8 cellular contexts compared by ENCODE assay signal in genomic region chr5:74316064-74316586, GRCh38.
DNase-seq lines count a peak whose midpoint lies in the region; ATAC-seq and TF ChIP-seq lines count a peak whose summit lies in the region.

No MANE protein-coding gene starts in this region.

- peaks cover 10% of the 10 kb centered on the region for H3K4me1 Mint-ChIP-seq in activated T-helper 17 cell treated with anti-CD3 and anti-CD28 coated beads, Interleukin-2, amount 50 U/mL, for 72 hours

- peak overlapping the region; percentile 13 to 57 for H3K27ac ChIP-seq in left lung
- H3K27ac ChIP-seq in spleen, result no peak overlapping the region

- ATAC-seq in HG03342 (IDR thresholded peaks at IDR 0.05; ENCODE audit: unreplicated experiment) (peak; percentile 60), left lung (peak; percentile 84), GM18867 (IDR thresholded peaks at IDR 0.05; ENCODE audit: unreplicated experiment) (no peak)
- ATAC-seq in activated T-helper 17 cell treated with anti-CD3 and anti-CD28 coated beads, Interleukin-2, amount 50 U/mL, for 72 hours (replicated peaks), result peak; percentile 77

- no peak for TF ChIP-seq POLR2A in spleen (IDR thresholded peaks at IDR 0.05)

- H3K9me3 ChIP-seq in left lung (no peaks in the 10 kb centered on the region), spleen (no peaks in the 10 kb centered on the region)

- no peaks in the 10 kb centered on the region for H3K9me3 Mint-ChIP-seq in activated T-helper 17 cell treated with anti-CD3 and anti-CD28 coated beads, Interleukin-2, amount 50 U/mL, for 72 hours

- peak overlapping the region; percentile 23 for H3K27ac Mint-ChIP-seq in activated T-helper 17 cell treated with anti-CD3 and anti-CD28 coated beads, Interleukin-2, amount 50 U/mL, for 72 hours

- no peak overlapping the region for H3K4me3 Mint-ChIP-seq in activated T-helper 17 cell treated with anti-CD3 and anti-CD28 coated beads, Interleukin-2, amount 50 U/mL, for 72 hours

- 45 to 57% (median 56%) methylated on average over 3 of the region's 3 CpGs for WGBS in spleen, 5 donors

- H3K27me3 Mint-ChIP-seq in activated T-helper 17 cell treated with anti-CD3 and anti-CD28 coated beads, Interleukin-2, amount 50 U/mL, for 72 hours, result peaks cover 16% of the 10 kb centered on the region

- H3K36me3 ChIP-seq in left lung (no peaks in the 10 kb centered on the region), spleen (no peaks in the 10 kb centered on the region)

- DNase-seq in NCI-H187 (lab: John Stamatoyannopoulos, UW), result peak; percentile 30 to 34
- no peak for DNase-seq in NCI-H187 treated with DMSO at 0.1 percent for 48 hours (lab: John Stamatoyannopoulos, UW)
- DNase-seq in left lung, result peak in 1 of 2 donors; percentile 54
- DNase-seq in cerebellar cortex (ENCODE audit: low spot score), result no peak
- DNase-seq in spleen, result no peak

- H3K4me1 ChIP-seq in left lung (peaks cover 2 to 5% of the 10 kb centered on the region in 2 donors), spleen (no peaks in the 10 kb centered on the region)

- intact Hi-C loops in left lung (cut with DNase I), result no loop called here
- intact Hi-C loops in spleen (cut with DNase I; ENCODE audit: low total_unique reads), result no loop called here

- TF ChIP-seq CTCF in left lung (IDR thresholded peaks at IDR 0.05), result no peak
- no peak for TF ChIP-seq CTCF in spleen (IDR thresholded peaks at IDR 0.05 in 8 of 11, conservative IDR thresholded peaks at IDR 0.05 in 3 of 11)

- H3K4me3 ChIP-seq in left lung (no peak overlapping the region), spleen (no peak overlapping the region)

- no peaks in the 10 kb centered on the region for H3K36me3 Mint-ChIP-seq in activated T-helper 17 cell treated with anti-CD3 and anti-CD28 coated beads, Interleukin-2, amount 50 U/mL, for 72 hours (ENCODE audit: low read depth)

- no peaks in the 10 kb centered on the region for H3K27me3 ChIP-seq in left lung
- no peaks in the 10 kb centered on the region for H3K27me3 ChIP-seq in spleen (replicated peaks in 1 of 7)

Comparison
In these comparisons a context has a peak if more than half of its experiments do, and no peak if none do; other contexts are left out.
1. DNase-seq: peak in NCI-H187 (2 of 2); none in NCI-H187 treated with DMSO at 0.1 percent for 48 hours (single experiment), cerebellar cortex (single experiment) and spleen (single experiment).
2. H3K27ac ChIP-seq: peak in left lung (2 of 2); none in spleen (0 of 8).